In the genomic region with DNA sequence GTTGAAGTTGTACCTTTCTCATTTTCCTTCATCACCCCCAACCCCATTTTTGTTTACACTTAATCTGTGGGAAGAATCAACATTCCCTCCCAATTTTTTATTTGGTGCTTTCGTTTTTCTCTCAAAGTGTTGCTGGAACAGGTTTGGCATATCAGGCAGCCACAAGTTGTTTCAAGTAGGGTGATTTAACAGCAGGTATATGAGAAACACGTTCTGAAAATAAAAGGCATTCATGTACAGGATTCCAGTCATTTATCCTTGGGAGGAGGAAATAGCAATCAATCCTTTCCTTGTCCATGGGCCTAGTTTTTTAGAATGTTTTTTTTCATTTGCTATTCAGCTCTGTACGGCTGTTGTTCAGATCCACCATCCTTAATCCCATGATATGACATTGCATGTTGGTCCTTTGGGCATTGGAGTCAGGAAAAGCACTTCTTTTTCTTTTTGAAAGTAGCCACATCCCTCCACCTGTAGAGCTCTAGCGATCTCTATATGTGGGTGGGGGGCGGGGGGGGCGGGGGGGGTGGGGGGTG, we compare ENCODE assay signal across 16 cellular contexts.
DNase-seq lines count a peak whose midpoint lies in the region; ATAC-seq and TF ChIP-seq lines count a peak whose summit lies in the region.
"Had no signal": no experiment of that assay in that cellular context is flagged by ENCODE, and none has a peak within 500 bp of the region (broad histone marks: within the 10 kb centered on the region; RNA-seq: fewer than 3 reads in every experiment).

No MANE protein-coding gene starts in this region.

- no peak overlapping the region for H2AFZ ChIP-seq in mammary epithelial cell (ENCODE audit: low read depth, low read length)

- H3K9me3 ChIP-seq in mammary epithelial cell (replicated peaks; ENCODE audit: insufficient read depth, low read length): no peaks in the 10 kb centered on the region
- no peaks in the 10 kb centered on the region for H3K9me3 ChIP-seq in breast epithelium
- H3K9me3 ChIP-seq in left lung: no peaks in the 10 kb centered on the region
- H3K9me3 ChIP-seq: Peyer's patch, sigmoid colon, upper lobe of left lung had no signal

- TF ChIP-seq CTCF in mammary epithelial cell (conservative IDR thresholded peaks at IDR 0.05 in 1 of 2, IDR thresholded peaks at IDR 0.05 in 1 of 2; ENCODE audit: extremely low read depth in 1 of 2, insufficient read depth in 1 of 2, low read depth in 1 of 2, low read length in 2 of 2) (no peak), breast epithelium (IDR thresholded peaks at IDR 0.05) (no peak), left lung (IDR thresholded peaks at IDR 0.05) (no peak)

- peak overlapping the region; percentile 44 for H3K9ac ChIP-seq in mammary epithelial cell (ENCODE audit: insufficient read depth, low read length)
- H3K9ac ChIP-seq: KMS-11 had no signal

- H3K27ac ChIP-seq in mammary epithelial cell (ENCODE audit: insufficient read depth, low read depth, low read length) (peak overlapping the region; percentile 56), breast epithelium (no peak overlapping the region), left lung (peak overlapping the region in 1 of 2 donors; percentile 40)
- H3K27ac ChIP-seq: coronary artery, KMS-11, Peyer's patch, sigmoid colon, upper lobe of left lung had no signal

- in situ Hi-C loops in mammary epithelial cell (cut with MboI; ENCODE audit: low sequenced_read_pairs in 2 of 2): no loop called here

- peak overlapping the region; percentile 67 for H3K4me2 ChIP-seq in mammary epithelial cell (ENCODE audit: insufficient read depth, low read depth, low read length)
- H3K4me2 ChIP-seq: KMS-11 had no signal

- H3K36me3 Mint-ChIP-seq in activated naive CD8-positive, alpha-beta T cell treated with anti-CD3 and anti-CD28 coated beads, Interleukin-2, amount 10 ng/mL, durations not matched to agents 7 days and 5 days: peaks cover 23% of the 10 kb centered on the region

- TF ChIP-seq POLR2A in breast epithelium (IDR thresholded peaks at IDR 0.05): no peak

- H3K4me3 ChIP-seq in mammary epithelial cell (replicated peaks in 1 of 3; ENCODE audit: insufficient read depth in 1 of 3, low read depth in 2 of 3, low read length in 3 of 3): peak overlapping the region in 2 of 3 experiments; percentile 18 to 19
- H3K4me3 ChIP-seq in breast epithelium: no peak overlapping the region
- H3K4me3 ChIP-seq in left lung: no peak overlapping the region
- H3K4me3 ChIP-seq: Peyer's patch, sigmoid colon had no signal

- WGBS in mammary epithelial cell (ENCODE audit: low coverage, missing lambda C conversion rate): 21% methylated on average over 3 of the region's 6 CpGs

- peak; percentile 28 for DNase-seq in mammary epithelial cell
- DNase-seq in breast epithelium (ENCODE audit: low spot score in 2 of 2): no peak
- no peak for DNase-seq in activated naive CD8-positive, alpha-beta T cell treated with anti-CD3 and anti-CD28 coated beads, Interleukin-2, amount 10 ng/mL, durations not matched to agents 7 days and 5 days
- DNase-seq in left lung: no peak
- no peak for DNase-seq in T1000 (lab: John Stamatoyannopoulos, UW)
- no peak for DNase-seq in activated CD8-positive, alpha-beta memory T cell treated with anti-CD3 and anti-CD28 coated beads, Interleukin-2, amount 50 U/mL, for 48 hours
- DNase-seq: amniotic stem cell had no signal

- no TSS peak for BruUV-seq in mammary epithelial cell (replicated peaks; lab: Mats Ljungman, UMichigan)

- peak overlapping the region; percentile 32 for H3K4me3 Mint-ChIP-seq in activated naive CD8-positive, alpha-beta T cell treated with anti-CD3 and anti-CD28 coated beads, Interleukin-2, amount 10 ng/mL, durations not matched to agents 7 days and 5 days

- H3K4me1 Mint-ChIP-seq in activated naive CD8-positive, alpha-beta T cell treated with anti-CD3 and anti-CD28 coated beads, Interleukin-2, amount 10 ng/mL, durations not matched to agents 7 days and 5 days: peaks cover 34% of the 10 kb centered on the region

- POLR2A ChIA-PET in activated naive CD8-positive, alpha-beta T cell treated with anti-CD3 and anti-CD28 coated beads, Interleukin-2, amount 10 ng/mL, durations not matched to agents 7 days and 5 days (lab: Charles Lee): no interaction called here

- intact Hi-C loops in mammary epithelial cell (cut with micrococcal nuclease): no loop called here
- intact Hi-C loops in breast epithelium (cut with DNase I; ENCODE audit: low total_unique reads): no loop called here
- intact Hi-C loops in left lung (cut with DNase I): no loop called here

- H3K4me1 ChIP-seq in mammary epithelial cell (ENCODE audit: insufficient read depth, low read length) (peaks cover 26% of the 10 kb centered on the region), breast epithelium (peaks cover 0 to 5% of the 10 kb centered on the region in 2 donors), left lung (peaks cover 13 to 77% of the 10 kb centered on the region in 2 donors)

- CTCF ChIA-PET in mammary epithelial cell (lab: Charles Lee; ENCODE audit: low non-redundant PET): no interaction called here

- H3K27me3 ChIP-seq in mammary epithelial cell (ENCODE audit: insufficient read depth, low read length) (no peaks in the 10 kb centered on the region), breast epithelium (no peaks in the 10 kb centered on the region), left lung (no peaks in the 10 kb centered on the region)
- H3K27me3 ChIP-seq: Peyer's patch, sigmoid colon, upper lobe of left lung had no signal

- no peaks in the 10 kb centered on the region for H3K27me3 Mint-ChIP-seq in activated naive CD8-positive, alpha-beta T cell treated with anti-CD3 and anti-CD28 coated beads, Interleukin-2, amount 10 ng/mL, durations not matched to agents 7 days and 5 days
- H3K27me3 Mint-ChIP-seq: stimulated activated naive B cell treated with anti-CD40 and anti-IgM and Interleukin-4, amounts not matched to agents 10 μg/mL and 1 μg/mL and 100 μg/mL, for 72 hours; T-cell had no signal

- no peak for ATAC-seq in activated naive CD8-positive, alpha-beta T cell treated with anti-CD3 and anti-CD28 coated beads, Interleukin-2, amount 10 ng/mL, durations not matched to agents 7 days and 5 days (ENCODE audit: low read depth)
- ATAC-seq in left lung (peak; percentile 61), HG02981 (IDR thresholded peaks at IDR 0.05; ENCODE audit: unreplicated experiment) (no peak), GM21526 (IDR thresholded peaks at IDR 0.05; ENCODE audit: low FRiP score, unreplicated experiment) (no peak)

- H3K9me3 Mint-ChIP-seq in activated naive CD8-positive, alpha-beta T cell treated with anti-CD3 and anti-CD28 coated beads, Interleukin-2, amount 10 ng/mL, durations not matched to agents 7 days and 5 days: no peaks in the 10 kb centered on the region
- H3K9me3 Mint-ChIP-seq: stimulated activated naive B cell treated with anti-CD40 and anti-IgM and Interleukin-4, amounts not matched to agents 10 μg/mL and 1 μg/mL and 100 μg/mL, for 72 hours; T-cell had no signal

- dilution Hi-C loops in mammary epithelial cell (cut with HindIII; ENCODE audit: low sequenced_read_pairs): no loop called here

- H3K79me2 ChIP-seq in mammary epithelial cell (ENCODE audit: insufficient read depth, low read length): peaks cover 97% of the 10 kb centered on the region

- no peaks in the 10 kb centered on the region for H3K36me3 ChIP-seq in mammary epithelial cell (ENCODE audit: insufficient read depth, low read length)
- no peaks in the 10 kb centered on the region for H3K36me3 ChIP-seq in breast epithelium
- H3K36me3 ChIP-seq in left lung: no peaks in the 10 kb centered on the region
- H3K36me3 ChIP-seq: Peyer's patch, sigmoid colon, upper lobe of left lung had no signal

- H4K20me1 ChIP-seq in mammary epithelial cell (ENCODE audit: insufficient read depth, low read length): peaks cover 2% of the 10 kb centered on the region

- H3K27ac Mint-ChIP-seq in activated naive CD8-positive, alpha-beta T cell treated with anti-CD3 and anti-CD28 coated beads, Interleukin-2, amount 10 ng/mL, durations not matched to agents 7 days and 5 days: no peak overlapping the region

Comparison
In these comparisons a context has a peak if more than half of its experiments do, and no peak if none do; other contexts are left out.
1. H3K4me3 ChIP-seq: peak in mammary epithelial cell (2 of 3); none in breast epithelium (0 of 3) and left lung (0 of 2).